ENCODE assay signal across 7 cellular contexts in the genomic region with DNA sequence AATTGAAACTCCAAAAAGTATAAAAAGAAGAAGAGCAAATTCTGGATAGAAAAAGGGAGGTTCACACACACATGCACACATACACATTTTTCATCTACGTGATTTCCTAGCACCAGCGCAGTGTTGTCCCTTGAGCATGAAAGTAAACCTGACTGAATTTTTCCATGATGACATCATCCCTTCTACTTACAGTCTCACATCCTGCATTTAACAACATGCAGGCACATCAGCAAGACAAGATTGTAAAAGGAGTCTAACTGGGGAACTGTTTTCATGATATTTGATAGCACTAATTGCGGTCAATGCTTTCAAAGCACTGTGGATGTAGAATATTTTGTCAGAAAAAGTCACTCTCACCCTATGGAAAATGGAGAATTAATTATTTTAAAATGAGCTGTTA. TPM values are rescaled to one million over a fixed set of nuclear protein-coding genes. Genes with fewer than 3 reads are reported as not detected.
DNase-seq lines count a peak whose midpoint lies in the region; ATAC-seq and TF ChIP-seq lines count a peak whose summit lies in the region.

No MANE protein-coding gene starts in this region.

- H3K4me1 ChIP-seq in right cardiac atrium (ENCODE audit: control insufficient read depth, insufficient read depth, low read length) (no peaks in the 10 kb centered on the region), gastroesophageal sphincter (no peaks in the 10 kb centered on the region)

- H3K9me3 ChIP-seq in right cardiac atrium (ENCODE audit: control insufficient read depth, low read length) (no peaks in the 10 kb centered on the region), gastroesophageal sphincter (no peaks in the 10 kb centered on the region)

- H3K27ac ChIP-seq in right cardiac atrium (ENCODE audit: low read length) (no peak overlapping the region), gastroesophageal sphincter (no peak overlapping the region)

- H3K27ac Mint-ChIP-seq in type B pancreatic cell (peak overlapping the region; percentile 83), natural killer cell (no peak overlapping the region)

- H3K27me3 Mint-ChIP-seq in type B pancreatic cell (no peaks in the 10 kb centered on the region), natural killer cell (ENCODE audit: low read depth in 2 of 2) (peaks cover 0 to 10% of the 10 kb centered on the region in 2 donors)

- peak overlapping the region; percentile 65 for H3K4me3 Mint-ChIP-seq in type B pancreatic cell
- no peak overlapping the region for H3K4me3 Mint-ChIP-seq in natural killer cell

- H3K27me3 ChIP-seq in right cardiac atrium (ENCODE audit: control insufficient read depth, insufficient read depth): no peaks in the 10 kb centered on the region
- H3K27me3 ChIP-seq in gastroesophageal sphincter: no peaks in the 10 kb centered on the region

- no peaks in the 10 kb centered on the region for H3K9me3 Mint-ChIP-seq in type B pancreatic cell
- H3K9me3 Mint-ChIP-seq in natural killer cell: peaks cover 0 to 7% of the 10 kb centered on the region in 2 donors

- H3K4me3 ChIP-seq in right cardiac atrium (ENCODE audit: low read length) (no peak overlapping the region), gastroesophageal sphincter (no peak overlapping the region)

- TF ChIP-seq EP300 in gastroesophageal sphincter (IDR thresholded peaks at IDR 0.05): no peak

- TF ChIP-seq CTCF in type B pancreatic cell (conservative IDR thresholded peaks at IDR 0.05): no peak
- TF ChIP-seq CTCF in gastroesophageal sphincter (IDR thresholded peaks at IDR 0.05): no peak
- TF ChIP-seq CTCF in natural killer cell (IDR thresholded peaks at IDR 0.05): no peak

- WGBS in right cardiac atrium: 26% methylated on average over 3 of the region's 3 CpGs
- WGBS in gastroesophageal sphincter (ENCODE audit: low coverage in 1 of 2), 2 donors: 39 to 40% methylated on average over 3 of the region's 3 CpGs

- peaks cover 5% of the 10 kb centered on the region for H3K36me3 Mint-ChIP-seq in type B pancreatic cell
- H3K36me3 Mint-ChIP-seq in natural killer cell: no peaks in the 10 kb centered on the region

- no peak for TF ChIP-seq POLR2A in gastroesophageal sphincter (IDR thresholded peaks at IDR 0.05)

- intact Hi-C loops in right cardiac atrium (cut with DNase I) (no loop called here), natural killer cell (cut with micrococcal nuclease) (no loop called here)

- H3K4me1 Mint-ChIP-seq in type B pancreatic cell (ENCODE audit: unreplicated experiment) (peaks cover 26% of the 10 kb centered on the region), natural killer cell (no peaks in the 10 kb centered on the region)

- ATAC-seq in GM18502 (IDR thresholded peaks at IDR 0.05; ENCODE audit: poor library complexity, unreplicated experiment): peak; percentile 65
- peak; percentile 59 to 69 for ATAC-seq in right cardiac atrium
- no peak for ATAC-seq in gastroesophageal sphincter
- no peak for ATAC-seq in natural killer cell

- no peaks in the 10 kb centered on the region for H3K36me3 ChIP-seq in gastroesophageal sphincter

- DNase-seq in HuH-7 (ENCODE audit: low spot score) (peak; percentile 17), SW480 (ENCODE audit: low spot score) (peak; percentile 89), right cardiac atrium (no peak), type B pancreatic cell (ENCODE audit: extremely low spot score, unreplicated experiment) (no peak), natural killer cell (no peak)

RNA-seq across cellular contexts. Expression of a gene that starts 36.6 kb away (rescaled TPM):
- 10 to 100 TPM in 2 of 4 donors, 1 to 10 TPM in 2; 6.6 to 12.3 (median 9.8) TPM for total RNA-seq in right cardiac atrium
- polyA plus RNA-seq in right cardiac atrium: 1.9 TPM
- total RNA-seq in type B pancreatic cell (ENCODE audit: low replicate concordance): 8.9 and 15.6 TPM in 2 replicates
- 1 to 10 TPM in 1 of 4 donors, under 1 TPM in 3; 0.67 to 1.4 (median 0.86) TPM for total RNA-seq in gastroesophageal sphincter
- total RNA-seq in natural killer cell: 1 to 10 TPM; 2.0 to 3.5 (median 2.5) TPM

Comparison
In these comparisons a context has a peak if more than half of its experiments do, and no peak if none do; other contexts are left out.
1. ATAC-seq: peak in GM18502 (single experiment) and right cardiac atrium (2 of 2); none in gastroesophageal sphincter (single experiment) and natural killer cell (0 of 3).
2. DNase-seq: peak in HuH-7 (single experiment) and SW480 (single experiment); none in right cardiac atrium (0 of 3), type B pancreatic cell (single experiment) and natural killer cell (single experiment).